29 cellular contexts compared by ENCODE assay signal in the genomic region with DNA sequence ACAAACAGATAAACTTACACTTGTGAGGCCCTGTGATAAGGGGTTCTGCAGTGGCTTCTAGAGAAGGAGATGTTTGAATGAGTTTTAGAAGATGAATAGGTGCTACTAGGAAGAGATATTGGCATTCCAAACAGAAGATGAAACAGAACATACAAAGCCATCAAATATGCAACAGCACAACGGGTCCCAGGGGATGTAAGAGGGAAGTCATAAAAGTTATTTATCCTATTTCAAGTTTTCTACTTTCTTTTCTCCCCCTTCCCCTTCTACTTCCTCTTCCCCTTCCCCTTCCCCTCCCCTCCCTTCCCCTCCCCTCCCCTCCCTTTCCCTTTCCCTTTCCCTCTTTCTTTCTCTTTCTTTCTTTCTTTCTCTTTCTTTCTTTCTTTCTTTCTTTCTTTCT.
"Had no signal": no experiment of that assay in that cellular context is flagged by ENCODE, and none has a peak within 500 bp of the region (broad histone marks: within the 10 kb centered on the region; RNA-seq: fewer than 3 reads in every experiment).

No MANE protein-coding gene starts in this region.

- H3K4me2 ChIP-seq: smooth muscle cell had no signal

- H3K36me3 ChIP-seq: ovary, spleen, suprapubic skin, tibial artery, transverse colon, upper lobe of right lung, uterus had no signal

- H3K4me3 ChIP-seq: ovary, psoas muscle, skin epidermis, smooth muscle cell, spleen, suprapubic skin, testis, tibial artery, transverse colon, upper lobe of right lung, uterus had no signal

- H3K27ac ChIP-seq: ovary, parathyroid adenoma, psoas muscle, skin epidermis, spleen, suprapubic skin, testis, tibial artery, transverse colon, upper lobe of right lung, uterus had no signal

- DNase-seq: naive thymus-derived CD8-positive, alpha-beta T cell; nephron progenitor cell; occipital lobe; ovary; posterior cingulate gyrus; psoas muscle; right cardiac atrium; spleen; stimulated activated CD4-positive, alpha-beta T cell treated with anti-CD3 and anti-CD28 coated beads, Interleukin-12 subunit alpha, Interleukin-12 subunit beta, amount 100 ng/mL, for 4 hours; stimulated activated CD4-positive, alpha-beta T cell treated with anti-CD3 and anti-CD28 coated beads, Interleukin-1b, Interleukin-23, amount 100 ng/mL, for 48 hours; stimulated activated CD4-positive, alpha-beta T cell treated with anti-CD3 and anti-CD28 coated beads, Interleukin-4, amount 100 ng/mL, for 1 hour; stimulated activated CD4-positive, alpha-beta T cell treated with anti-CD3 and anti-CD28 coated beads, Interleukin-4, amount 100 ng/mL, for 4 hours; stimulated activated CD8-positive, alpha-beta memory T cell treated with anti-CD3 and anti-CD28 coated beads, Interleukin-4, amount 100 ng/mL, for 48 hours; stimulated activated naive CD4-positive, alpha-beta T cell; stimulated activated naive CD8-positive, alpha-beta T cell treated with anti-CD3 and anti-CD28 coated beads, Interleukin-15, amount 100 ng/mL, for 72 hours; stimulated activated naive CD8-positive, alpha-beta T cell treated with anti-CD3 and anti-CD28 coated beads, Interleukin-15, Interleukin-2, amounts not matched to agents 100 U/mL and 50 U/mL, for 24 hours; substantia nigra; testis; tibial artery; transverse colon; upper lobe of right lung; uterus had no signal

- H3K4me1 ChIP-seq: parathyroid adenoma, psoas muscle, spleen, suprapubic skin, testis, tibial artery, transverse colon, upper lobe of right lung, uterus had no signal

- H2AFZ ChIP-seq: parathyroid adenoma had no signal

- H3K9me3 ChIP-seq: ovary, psoas muscle, suprapubic skin, testis, tibial artery, transverse colon, upper lobe of right lung, uterus had no signal

- H3K27me3 ChIP-seq: ovary, spleen, suprapubic skin, testis, tibial artery, transverse colon, upper lobe of right lung, uterus had no signal

- ATAC-seq: naive thymus-derived CD8-positive, alpha-beta T cell; natural killer cell treated with Interleukin-12 subunit alpha and Interleukin-12 subunit beta and Interleukin-15 and Interleukin-18, amount 100 ng/mL, for 72 hours; right cardiac atrium; sciatic nerve; stimulated activated memory B cell treated with anti-CD40 and anti-IgM and Interleukin-4, amounts not matched to agents 10 μg/mL and 1 μg/mL and 100 μg/mL, for 72 hours; stimulated activated naive CD8-positive, alpha-beta T cell treated with anti-CD3 and anti-CD28 coated beads, Interleukin-15, amount 100 ng/mL, for 72 hours; stimulated activated naive CD8-positive, alpha-beta T cell treated with anti-CD3 and anti-CD28 coated beads, Interleukin-15, Interleukin-2, amounts not matched to agents 100 U/mL and 50 U/mL, for 24 hours; upper lobe of right lung had no signal

- H3K9ac ChIP-seq: parathyroid adenoma had no signal

- H3K79me2 ChIP-seq: parathyroid adenoma had no signal
